ENCODE assay signal across 1 cellular context in the genomic region with DNA sequence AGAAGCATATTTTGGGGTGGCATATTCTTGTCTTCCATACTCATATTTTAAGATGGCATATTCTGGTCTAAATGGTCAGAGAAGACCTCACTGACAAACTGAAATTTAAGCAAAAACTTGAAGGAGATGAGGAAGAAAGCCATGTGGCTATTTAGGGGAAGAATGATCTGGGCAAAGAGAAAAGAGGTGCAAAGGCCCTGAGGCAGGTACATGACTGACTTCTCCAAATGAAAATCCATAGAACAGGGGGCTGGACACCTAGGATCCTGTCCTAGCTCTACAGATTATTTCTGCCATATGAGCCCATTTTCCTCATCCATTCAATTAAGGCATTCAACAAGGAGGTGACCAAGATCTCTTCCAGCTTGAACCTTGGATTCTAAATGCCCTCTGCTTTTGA.
TF ChIP-seq lines count a peak whose summit lies in the region.

No MANE protein-coding gene starts in this region.

TF ChIP-seq in GM12878, 131 proteins besides CTCF, POLR2A, EP300 and RAD21:
- TF ChIP-seq, protein P1, sequence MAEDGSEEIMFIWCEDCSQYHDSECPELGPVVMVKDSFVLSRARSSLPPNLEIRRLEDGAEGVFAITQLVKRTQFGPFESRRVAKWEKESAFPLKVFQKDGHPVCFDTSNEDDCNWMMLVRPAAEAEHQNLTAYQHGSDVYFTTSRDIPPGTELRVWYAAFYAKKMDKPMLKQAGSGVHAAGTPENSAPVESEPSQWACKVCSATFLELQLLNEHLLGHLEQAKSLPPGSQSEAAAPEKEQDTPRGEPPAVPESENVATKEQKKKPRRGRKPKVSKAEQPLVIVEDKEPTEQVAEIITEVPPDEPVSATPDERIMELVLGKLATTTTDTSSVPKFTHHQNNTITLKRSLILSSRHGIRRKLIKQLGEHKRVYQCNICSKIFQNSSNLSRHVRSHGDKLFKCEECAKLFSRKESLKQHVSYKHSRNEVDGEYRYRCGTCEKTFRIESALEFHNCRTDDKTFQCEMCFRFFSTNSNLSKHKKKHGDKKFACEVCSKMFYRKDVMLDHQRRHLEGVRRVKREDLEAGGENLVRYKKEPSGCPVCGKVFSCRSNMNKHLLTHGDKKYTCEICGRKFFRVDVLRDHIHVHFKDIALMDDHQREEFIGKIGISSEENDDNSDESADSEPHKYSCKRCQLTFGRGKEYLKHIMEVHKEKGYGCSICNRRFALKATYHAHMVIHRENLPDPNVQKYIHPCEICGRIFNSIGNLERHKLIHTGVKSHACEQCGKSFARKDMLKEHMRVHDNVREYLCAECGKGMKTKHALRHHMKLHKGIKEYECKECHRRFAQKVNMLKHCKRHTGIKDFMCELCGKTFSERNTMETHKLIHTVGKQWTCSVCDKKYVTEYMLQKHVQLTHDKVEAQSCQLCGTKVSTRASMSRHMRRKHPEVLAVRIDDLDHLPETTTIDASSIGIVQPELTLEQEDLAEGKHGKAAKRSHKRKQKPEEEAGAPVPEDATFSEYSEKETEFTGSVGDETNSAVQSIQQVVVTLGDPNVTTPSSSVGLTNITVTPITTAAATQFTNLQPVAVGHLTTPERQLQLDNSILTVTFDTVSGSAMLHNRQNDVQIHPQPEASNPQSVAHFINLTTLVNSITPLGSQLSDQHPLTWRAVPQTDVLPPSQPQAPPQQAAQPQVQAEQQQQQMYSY (CRISPR knock-in tag; IDR thresholded peaks at IDR 0.05): no peak
- TF ChIP-seq, protein P2, sequence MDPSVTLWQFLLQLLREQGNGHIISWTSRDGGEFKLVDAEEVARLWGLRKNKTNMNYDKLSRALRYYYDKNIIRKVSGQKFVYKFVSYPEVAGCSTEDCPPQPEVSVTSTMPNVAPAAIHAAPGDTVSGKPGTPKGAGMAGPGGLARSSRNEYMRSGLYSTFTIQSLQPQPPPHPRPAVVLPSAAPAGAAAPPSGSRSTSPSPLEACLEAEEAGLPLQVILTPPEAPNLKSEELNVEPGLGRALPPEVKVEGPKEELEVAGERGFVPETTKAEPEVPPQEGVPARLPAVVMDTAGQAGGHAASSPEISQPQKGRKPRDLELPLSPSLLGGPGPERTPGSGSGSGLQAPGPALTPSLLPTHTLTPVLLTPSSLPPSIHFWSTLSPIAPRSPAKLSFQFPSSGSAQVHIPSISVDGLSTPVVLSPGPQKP (IDR thresholded peaks at IDR 0.05; ENCODE audit: low read depth, low read length): no peak
- TF ChIP-seq DPF2 (IDR thresholded peaks at IDR 0.05): no peak
- no peak for TF ChIP-seq BCL3 (IDR thresholded peaks at IDR 0.05; ENCODE audit: borderline replicate concordance, insufficient read depth, low read depth, low read length, poor library complexity, severe bottlenecking)
- TF ChIP-seq CHD4 (IDR thresholded peaks at IDR 0.05): no peak
- no peak for TF ChIP-seq LARP7 (IDR thresholded peaks at IDR 0.05)
- TF ChIP-seq IKZF2 (IDR thresholded peaks at IDR 0.05): no peak
- no peak for TF ChIP-seq CREB1 (IDR thresholded peaks at IDR 0.05; ENCODE audit: low read depth)
- TF ChIP-seq ATF7 (IDR thresholded peaks at IDR 0.05; ENCODE audit: low read depth): no peak
- no peak for TF ChIP-seq SUZ12 (IDR thresholded peaks at IDR 0.05; ENCODE audit: unreplicated experiment)
- TF ChIP-seq EGR1 (IDR thresholded peaks at IDR 0.05; ENCODE audit: borderline replicate concordance in 1 of 2, low read depth in 2 of 2, low read length in 2 of 2): no peak
- no peak for TF ChIP-seq BCL11A (IDR thresholded peaks at IDR 0.05; ENCODE audit: low read depth, low read length)
- no peak for TF ChIP-seq SMC3 (IDR thresholded peaks at IDR 0.05; ENCODE audit: borderline replicate concordance, low read length)
- no peak for TF ChIP-seq SREBF2 (IDR thresholded peaks at IDR 0.05; ENCODE audit: low read length)
- no peak for TF ChIP-seq ETV6 (conservative IDR thresholded peaks at IDR 0.05 in 1 of 2, IDR thresholded peaks at IDR 0.05 in 1 of 2; ENCODE audit: borderline replicate concordance in 1 of 2, low read depth in 1 of 2)
- TF ChIP-seq CREM (IDR thresholded peaks at IDR 0.05; ENCODE audit: low read depth): no peak
- no peak for TF ChIP-seq TBL1XR1 (IDR thresholded peaks at IDR 0.05; ENCODE audit: low read depth, low read length)
- TF ChIP-seq YBX1 (IDR thresholded peaks at IDR 0.05): no peak
